In genomic region chr17:32006957-32007462, GRCh38 we compare ENCODE assay signal across 8 cellular contexts. TPM values are rescaled to one million over a fixed set of nuclear protein-coding genes. Genes with fewer than 3 reads are reported as not detected.
DNase-seq lines count a peak whose midpoint lies in the region; ATAC-seq and TF ChIP-seq lines count a peak whose summit lies in the region.

LRRC37B (plus strand) TSS chr17:32007383; CDS start chr17:32021393, 14,010 bp downstream.

- H3K4me3 ChIP-seq in endocrine pancreas (ENCODE audit: control insufficient read depth, insufficient read depth, low read length), result peak within 1 kb of the TSS; percentile 80
- peak within 1 kb of the TSS; percentile 82 for H3K4me3 ChIP-seq in mesodermal cell (ENCODE audit: extremely low read depth, insufficient read depth, low read length, poor library complexity, severe bottlenecking)

- H3K36me3 ChIP-seq in endocrine pancreas (ENCODE audit: control insufficient read depth, insufficient read depth, low read length), result no peaks in the 10 kb centered on the region
- H3K36me3 ChIP-seq in mesodermal cell (ENCODE audit: control insufficient read depth, insufficient read depth, low read length), result no peaks in the 10 kb centered on the region

- TF ChIP-seq CTCF in CD14-positive monocyte (IDR thresholded peaks at IDR 0.05), result peak; percentile 96

- ATAC-seq in GM19397 (IDR thresholded peaks at IDR 0.05; ENCODE audit: unreplicated experiment), result peak; percentile 81

- intact Hi-C loops in CD14-positive monocyte (cut with micrococcal nuclease), result loop anchor here in 1 of 2 donors (5.0 kb wide), 1 partner anchor 135 kb away; the partner anchor contains the start of gene RHOT1

- peaks cover 0 to 2% (median 0%) of the 10 kb centered on the region in 7 donors for H3K9me3 Mint-ChIP-seq in CD14-positive monocyte

- peaks cover 7 to 18% (median 13%) of the 10 kb centered on the region in 3 donors for H3K27me3 Mint-ChIP-seq in CD14-positive monocyte (ENCODE audit: low read depth in 3 of 3)

- DNase-seq in CD14-positive monocyte (ENCODE audit: low spot score), result peak; percentile 87
- peak; percentile 50 for DNase-seq in HPDE6-E6E7 (ENCODE audit: extremely low spot score)
- peak; percentile 81 for DNase-seq in NOMO-1 treated with DMSO at 0.1 percent for 48 hours (lab: John Stamatoyannopoulos, UW; ENCODE audit: unreplicated experiment)
- DNase-seq in activated CD8-positive, alpha-beta memory T cell treated with anti-CD3 and anti-CD28 coated beads for 48 hours (ENCODE audit: low read depth in 2 of 3, low spot score in 2 of 3), result peak; percentile 72 to 84 (median 73)
- peak; percentile 85 for DNase-seq in stimulated activated CD8-positive, alpha-beta memory T cell treated with anti-CD3 and anti-CD28 coated beads, Interleukin-15, amount 100 ng/mL, for 24 hours (ENCODE audit: low read depth)

- H3K9ac ChIP-seq in endocrine pancreas (ENCODE audit: control insufficient read depth, insufficient read depth, low read length), result peak within 1 kb of the TSS; percentile 72

- H3K27ac Mint-ChIP-seq in CD14-positive monocyte, result peak within 1 kb of the TSS in 6 of 7 donors; percentile 6 to 89 (median 78)

- H3K36me3 Mint-ChIP-seq in CD14-positive monocyte, result peaks cover 0 to 4% of the 10 kb centered on the region in 2 donors

- 0 to 1% methylated on average over 26 to 30 of the region's 51 CpGs for WGBS in mesodermal cell (ENCODE audit: insufficient coverage in 2 of 2), 2 experiments

- H3K27me3 ChIP-seq in endocrine pancreas (ENCODE audit: control insufficient read depth, insufficient read depth, low read length), result no peaks in the 10 kb centered on the region

- H3K9me3 ChIP-seq in endocrine pancreas (ENCODE audit: control insufficient read depth, low read length), result no peaks in the 10 kb centered on the region
- no peaks in the 10 kb centered on the region for H3K9me3 ChIP-seq in mesodermal cell (ENCODE audit: control insufficient read depth, low read length)

- no peaks in the 10 kb centered on the region for H3K4me1 ChIP-seq in endocrine pancreas (ENCODE audit: control insufficient read depth, insufficient read depth, low read length)
- H3K4me1 ChIP-seq in mesodermal cell (ENCODE audit: control insufficient read depth, insufficient read depth, low read length, poor library complexity, severe bottlenecking), result no peaks in the 10 kb centered on the region

- H3K4me3 Mint-ChIP-seq in CD14-positive monocyte, result peak within 1 kb of the TSS; percentile 94 to 97

- peak within 1 kb of the TSS; percentile 49 for H3K27ac ChIP-seq in mesodermal cell (ENCODE audit: low read depth, low read length, severe bottlenecking)

- peaks cover 41% of the 10 kb centered on the region for H3K4me1 Mint-ChIP-seq in CD14-positive monocyte

RNA-seq across cellular contexts. Expression of gene LRRC37B, which starts in this region (rescaled TPM):
- polyA plus RNA-seq in CD14-positive monocyte, result 1 to 10 TPM; 1.8 to 2.1 TPM
- 23.0 TPM for polyA plus RNA-seq in mesodermal cell (2013, experiment 1 of 2)
- polyA plus RNA-seq in mesodermal cell (2013, experiment 2 of 2), result 28.4 TPM

Comparison
In these comparisons a context has a peak if more than half of its experiments do, and no peak if none do; other contexts are left out.
1. Peak in every context shown above with its lines: DNase-seq, ATAC-seq, H3K4me3 ChIP-seq and H3K27ac ChIP-seq.